27 cellular contexts compared by ENCODE assay signal in genomic region chrX:98294310-98294709, GRCh38.
"Had no signal": no experiment of that assay in that cellular context is flagged by ENCODE, and none has a peak within 500 bp of the region (broad histone marks: within the 10 kb centered on the region; RNA-seq: fewer than 3 reads in every experiment).

No MANE protein-coding gene starts in this region.

- H3K27me3 Mint-ChIP-seq: activated CD4-positive, alpha-beta memory T cell treated with anti-CD3 and anti-CD28 coated beads, Interleukin-2, amount 10 ng/mL, durations not matched to agents 7 days and 5 days; activated CD4-positive, alpha-beta T cell treated with anti-CD3 and anti-CD28 coated beads, Interleukin-2, amount 10 ng/mL, durations not matched to agents 7 days and 5 days; activated naive CD8-positive, alpha-beta T cell; activated T-helper 17 cell treated with anti-CD3 and anti-CD28 coated beads, Interleukin-2, amount 50 U/mL, for 72 hours; central memory CD8-positive, alpha-beta T cell; dendritic cell treated with granulocyte-macrophage colony-stimulating factor and Interleukin-4, amounts not matched to agents 40 ng/mL and 50 ng/mL, for 4 days had no signal

- H3K36me3 ChIP-seq: brain microvascular endothelial cell had no signal

- H3K4me3 Mint-ChIP-seq: activated CD4-positive, alpha-beta memory T cell treated with anti-CD3 and anti-CD28 coated beads, Interleukin-2, amount 10 ng/mL, durations not matched to agents 7 days and 5 days; activated CD4-positive, alpha-beta T cell treated with anti-CD3 and anti-CD28 coated beads, Interleukin-2, amount 10 ng/mL, durations not matched to agents 7 days and 5 days; activated naive CD8-positive, alpha-beta T cell; activated T-cell treated with anti-CD3 and anti-CD28 coated beads, Interleukin-2, amount 50 U/mL, for 24 hours; activated T-helper 17 cell treated with anti-CD3 and anti-CD28 coated beads, Interleukin-2, amount 50 U/mL, for 72 hours; central memory CD8-positive, alpha-beta T cell; dendritic cell treated with granulocyte-macrophage colony-stimulating factor and Interleukin-4, amounts not matched to agents 40 ng/mL and 50 ng/mL, for 4 days; endodermal cell had no signal

- H3K4me1 Mint-ChIP-seq: activated CD4-positive, alpha-beta memory T cell treated with anti-CD3 and anti-CD28 coated beads, Interleukin-2, amount 10 ng/mL, durations not matched to agents 7 days and 5 days; activated CD4-positive, alpha-beta T cell treated with anti-CD3 and anti-CD28 coated beads, Interleukin-2, amount 10 ng/mL, durations not matched to agents 7 days and 5 days; activated T-helper 17 cell treated with anti-CD3 and anti-CD28 coated beads, Interleukin-2, amount 50 U/mL, for 72 hours; central memory CD8-positive, alpha-beta T cell had no signal

- H3K9me3 Mint-ChIP-seq: activated CD4-positive, alpha-beta memory T cell treated with anti-CD3 and anti-CD28 coated beads, Interleukin-2, amount 10 ng/mL, durations not matched to agents 7 days and 5 days; activated T-cell treated with anti-CD3 and anti-CD28 coated beads, Interleukin-2, amount 50 U/mL, for 24 hours; activated T-helper 17 cell treated with anti-CD3 and anti-CD28 coated beads, Interleukin-2, amount 50 U/mL, for 72 hours had no signal

- DNase-seq: activated CD4-positive, alpha-beta memory T cell treated with anti-CD3 and anti-CD28 coated beads, Interleukin-2, amount 10 ng/mL, durations not matched to agents 7 days and 5 days; activated CD4-positive, alpha-beta T cell treated with anti-CD3 and anti-CD28 coated beads for 1 hour; activated CD4-positive, alpha-beta T cell treated with anti-CD3 and anti-CD28 coated beads for 4 hours; activated CD4-positive, alpha-beta T cell treated with anti-CD3 and anti-CD28 coated beads, Interleukin-2, amount 10 ng/mL, durations not matched to agents 7 days and 5 days; activated CD4-positive, alpha-beta T cell treated with anti-CD3 and anti-CD28 coated beads, Interleukin-2, amount 50 U/mL, for 4 hours; activated CD8-positive, alpha-beta memory T cell treated with anti-CD3 and anti-CD28 coated beads, Interleukin-2, amount 50 U/mL, for 48 hours; activated effector memory CD4-positive, alpha-beta T cell treated with Interleukin-2 at 50 U/mL for 16 hours; activated gamma-delta T cell treated with Interleukin-2 at 50 U/mL for 16 hours; activated naive CD4-positive, alpha-beta T cell treated with anti-CD3 and anti-CD28 coated beads, Interleukin-2, amount 50 U/mL, for 16 hours; activated naive CD4-positive, alpha-beta T cell treated with Interleukin-2 at 50 U/mL for 16 hours; activated T-cell treated with anti-CD3 and anti-CD28 coated beads for 4 hours; activated T-cell treated with anti-CD3 and anti-CD28 coated beads, Interleukin-2, amount 50 U/mL, for 24 hours; amniotic stem cell; anterior cingulate cortex; brain microvascular endothelial cell; dorsolateral prefrontal cortex; effector memory CD4-positive, alpha-beta T cell; endodermal cell; foreskin fibroblast; head of caudate nucleus; T-helper 2 cell had no signal

- H3K36me3 Mint-ChIP-seq: activated naive CD8-positive, alpha-beta T cell had no signal

- ATAC-seq: activated T-helper 17 cell treated with anti-CD3 and anti-CD28 coated beads, Interleukin-2, amount 50 U/mL, for 72 hours; esophagus mucosa had no signal

- H3K27ac ChIP-seq: brain microvascular endothelial cell, coronary artery, dorsolateral prefrontal cortex had no signal

- H3K27me3 ChIP-seq: brain microvascular endothelial cell had no signal

- H3K27ac Mint-ChIP-seq: activated CD4-positive, alpha-beta memory T cell treated with anti-CD3 and anti-CD28 coated beads, Interleukin-2, amount 10 ng/mL, durations not matched to agents 7 days and 5 days; activated CD4-positive, alpha-beta T cell treated with anti-CD3 and anti-CD28 coated beads, Interleukin-2, amount 10 ng/mL, durations not matched to agents 7 days and 5 days; activated naive CD8-positive, alpha-beta T cell; activated T-cell treated with anti-CD3 and anti-CD28 coated beads, Interleukin-2, amount 50 U/mL, for 24 hours; activated T-helper 17 cell treated with anti-CD3 and anti-CD28 coated beads, Interleukin-2, amount 50 U/mL, for 72 hours; dendritic cell treated with granulocyte-macrophage colony-stimulating factor and Interleukin-4, amounts not matched to agents 40 ng/mL and 50 ng/mL, for 4 days; endodermal cell had no signal

- H3K4me3 ChIP-seq: coronary artery, dorsolateral prefrontal cortex had no signal
